In genomic region chr1:83998599-83999315, GRCh38 we compare ENCODE assay signal across 8 cellular contexts. TPM values are rescaled to one million over a fixed set of nuclear protein-coding genes. Genes with fewer than 3 reads are reported as not detected.
DNase-seq lines count a peak whose midpoint lies in the region; ATAC-seq and TF ChIP-seq lines count a peak whose summit lies in the region.

Gene TTLL7 (minus strand): TSS chr1:83999132. CDS start chr1:83952211, 46,921 bp downstream.

- peak within 1 kb of the TSS; percentile 4 for H3K27ac Mint-ChIP-seq in T-helper 17 cell

- H3K4me3 Mint-ChIP-seq in T-helper 17 cell: peak within 1 kb of the TSS; percentile 90

- peaks cover 10% of the 10 kb centered on the region for H3K27me3 ChIP-seq in iPS DF 6.9 (ENCODE audit: control insufficient read depth, insufficient read depth, low read length)

- intact Hi-C loops in sciatic nerve (cut with DNase I): no loop called here

- DNase-seq in GM12865 (ENCODE audit: low read depth) (peak; percentile 82), NCI-H1092 (lab: John Stamatoyannopoulos, UW) (peak; percentile 83), T-helper 17 cell (peak; percentile 9 to 38 (median 15)), astrocyte of the cerebellum (ENCODE audit: low read depth) (no peak), iPS DF 6.9 (ENCODE audit: low read depth, low spot score) (peak; percentile 31), sciatic nerve (ENCODE audit: low spot score) (peak; percentile 84), UCSD-AML1 (lab: John Stamatoyannopoulos, UW; ENCODE audit: unreplicated experiment) (no peak)

- H3K36me3 ChIP-seq in iPS DF 6.9 (ENCODE audit: control insufficient read depth, insufficient read depth, low read length): no peaks in the 10 kb centered on the region

- peaks cover 6% of the 10 kb centered on the region for H3K4me1 Mint-ChIP-seq in T-helper 17 cell

- ATAC-seq in HG02571 (IDR thresholded peaks at IDR 0.05; ENCODE audit: unreplicated experiment) (peak; percentile 94), T-helper 17 cell (peak; percentile 82), sciatic nerve (peak; percentile 93)

- in situ Hi-C loops in astrocyte of the cerebellum (cut with HindIII; ENCODE audit: low sequenced_read_pairs): no loop called here

- no CpG with 5 or more reads among the region's 66 CpGs for WGBS in iPS DF 6.9 (ENCODE audit: insufficient coverage, insufficient read length)

- H3K4me3 ChIP-seq in GM12865 (ENCODE audit: low read depth, low read length): peak within 1 kb of the TSS; percentile 79
- peak within 1 kb of the TSS; percentile 75 for H3K4me3 ChIP-seq in astrocyte of the cerebellum (ENCODE audit: low read depth, low read length)
- peak within 1 kb of the TSS; percentile 91; the same call in 1 of the 2 replicates for H3K4me3 ChIP-seq in iPS DF 6.9 (ENCODE audit: low read length)

- TF ChIP-seq CTCF in GM12865 (IDR thresholded peaks at IDR 0.05; ENCODE audit: insufficient read depth, low read depth, low read length, missing control alignments) (no peak), astrocyte of the cerebellum (IDR thresholded peaks at IDR 0.05; ENCODE audit: low read depth, low read length, missing control alignments) (no peak)

- H3K4me1 ChIP-seq in iPS DF 6.9 (ENCODE audit: control insufficient read depth, insufficient read depth, low read length): no peaks in the 10 kb centered on the region; the same call in 1 of the 2 replicates

- H3K27me3 Mint-ChIP-seq in T-helper 17 cell: peaks cover 59% of the 10 kb centered on the region

- peaks cover 2% of the 10 kb centered on the region for H3K36me3 Mint-ChIP-seq in T-helper 17 cell (ENCODE audit: low read depth)

- no peaks in the 10 kb centered on the region for H3K9me3 ChIP-seq in T-helper 17 cell (ENCODE audit: control insufficient read depth, low read length, poor library complexity, severe bottlenecking)
- H3K9me3 ChIP-seq in iPS DF 6.9 (ENCODE audit: control insufficient read depth, insufficient read depth, low read length): no peaks in the 10 kb centered on the region

- H3K27ac ChIP-seq in iPS DF 6.9 (ENCODE audit: low read length): no peak within 1 kb of the TSS

RNA-seq across cellular contexts. Expression of gene TTLL7, which starts in this region (rescaled TPM):
- 1 to 10 TPM in 1 of 2 donors, under 1 TPM in 1; 0.60 to 1.5 TPM for total RNA-seq in T-helper 17 cell
- 15.7 TPM for total RNA-seq in sciatic nerve

Comparison
In these comparisons a context has a peak if more than half of its experiments do, and no peak if none do; other contexts are left out.
1. DNase-seq: peak in GM12865 (single experiment), NCI-H1092 (single experiment), T-helper 17 cell (3 of 3), iPS DF 6.9 (single experiment) and sciatic nerve (single experiment); none in astrocyte of the cerebellum (single experiment) and UCSD-AML1 (single experiment).
2. Peak in every context shown above with its lines, with median percentiles within 50 percentile points of each other: H3K4me3 ChIP-seq and ATAC-seq.